Comparison of ENCODE assay signal across 24 cellular contexts in genomic region chr3:45923755-45924154, GRCh38. TPM values are rescaled to one million over a fixed set of nuclear protein-coding genes. Genes with fewer than 3 reads are reported as not detected.
DNase-seq lines count a peak whose midpoint lies in the region; ATAC-seq and TF ChIP-seq lines count a peak whose summit lies in the region.
"Had no signal": no experiment of that assay in that cellular context is flagged by ENCODE, and none has a peak within 500 bp of the region (broad histone marks: within the 10 kb centered on the region; RNA-seq: fewer than 3 reads in every experiment).

No MANE protein-coding gene starts in this region.

- peaks cover 10% of the 10 kb centered on the region for H3K4me1 Mint-ChIP-seq in activated CD8-positive, alpha-beta T cell treated with anti-CD3 and anti-CD28 coated beads for 36 hours (ENCODE audit: low read depth)
- H3K4me1 Mint-ChIP-seq in activated CD8-positive, alpha-beta T cell treated with anti-CD3 and anti-CD28 coated beads, Interleukin-2, amount 10 ng/mL, durations not matched to agents 7 days and 5 days (ENCODE audit: low read depth): peaks cover 14% of the 10 kb centered on the region

- peak; percentile 18 for DNase-seq in activated CD8-positive, alpha-beta T cell treated with anti-CD3 and anti-CD28 coated beads for 36 hours
- no peak for DNase-seq in activated CD8-positive, alpha-beta T cell treated with anti-CD3 and anti-CD28 coated beads, Interleukin-2, amount 10 ng/mL, durations not matched to agents 7 days and 5 days
- DNase-seq in PC-3 (peak; percentile 78), epithelial cell of esophagus (ENCODE audit: low read depth) (peak; percentile 39), skeletal muscle cell (ENCODE audit: low read depth) (peak; percentile 19), germinal center (ENCODE audit: low spot score) (no peak), uterus (no peak)
- DNase-seq: activated CD4-positive, alpha-beta T cell treated with anti-CD3 and anti-CD28 coated beads, Interleukin-2, amount 50 U/mL, for 1 hour; aorta; COR-L47; effector CD4-positive, alpha-beta T cell; H7; islet precursor cell; NCI-H2029; NCI-H69; occipital lobe; RPMI8226; stomach had no signal

- H3K27me3 ChIP-seq in PC-3 (ENCODE audit: low read length) (no peaks in the 10 kb centered on the region), uterus (no peaks in the 10 kb centered on the region)
- H3K27me3 ChIP-seq: stomach, vagina had no signal

- no peaks in the 10 kb centered on the region for H3F3A ChIP-seq in PC-3 (ENCODE audit: low read length, unreplicated experiment)

- H3K27ac Mint-ChIP-seq in activated CD8-positive, alpha-beta T cell treated with anti-CD3 and anti-CD28 coated beads for 36 hours: no peak overlapping the region
- H3K27ac Mint-ChIP-seq in activated CD8-positive, alpha-beta T cell treated with anti-CD3 and anti-CD28 coated beads, Interleukin-2, amount 10 ng/mL, durations not matched to agents 7 days and 5 days: no peak overlapping the region
- H3K27ac Mint-ChIP-seq: activated T-helper 2 cell treated with anti-CD3 and anti-CD28 coated beads, Interferon-gamma antibody, Interleukin-2, Interleukin-4, amounts not matched to agents 10 μg/mL and 5 μg/mL and 100 μg/mL, durations not matched to agents 14 hours and 24 hours and 36 hours; T-helper 1 cell treated with Interleukin-12 subunit alpha and Interleukin-12 subunit beta and Interleukin-4 antibody, amounts not matched to agents 30 μg/mL and 1 μg/mL, for 36 hours had no signal

- no peaks in the 10 kb centered on the region for H4K20me1 ChIP-seq in PC-3 (ENCODE audit: low read length)

- POLR2A ChIA-PET in activated CD8-positive, alpha-beta T cell treated with anti-CD3 and anti-CD28 coated beads for 36 hours (lab: Charles Lee): interaction anchor here (0.7 to 1.1 kb wide), 2 partner anchors 11 to 77 kb away, joined by 3 read pairs; no protein-coding TSS in a partner anchor
- POLR2A ChIA-PET in activated CD8-positive, alpha-beta T cell treated with anti-CD3 and anti-CD28 coated beads, Interleukin-2, amount 10 ng/mL, durations not matched to agents 7 days and 5 days (lab: Charles Lee): interaction anchor here (1.3 kb wide), 1 partner anchor 15 kb away, joined by 3 read pairs; no protein-coding TSS in a partner anchor
- POLR2A ChIA-PET in PC-3 (lab: Charles Lee; ENCODE audit: unreplicated experiment): no interaction called here

- no peaks in the 10 kb centered on the region for H3K9me2 ChIP-seq in PC-3 (replicated peaks; ENCODE audit: low read length)

- no peak overlapping the region for H3K4me2 ChIP-seq in PC-3 (ENCODE audit: low read length)
- H3K4me2 ChIP-seq: smooth muscle cell had no signal

- intact Hi-C loops in activated CD8-positive, alpha-beta T cell treated with anti-CD3 and anti-CD28 coated beads for 36 hours (cut with micrococcal nuclease): no loop called here
- intact Hi-C loops in PC-3 (cut with micrococcal nuclease) (no loop called here), uterus (cut with DNase I; ENCODE audit: low total_unique reads) (no loop called here)

- peaks cover 54% of the 10 kb centered on the region for H3K36me3 Mint-ChIP-seq in activated CD8-positive, alpha-beta T cell treated with anti-CD3 and anti-CD28 coated beads for 36 hours (ENCODE audit: low read depth)
- H3K36me3 Mint-ChIP-seq in activated CD8-positive, alpha-beta T cell treated with anti-CD3 and anti-CD28 coated beads, Interleukin-2, amount 10 ng/mL, durations not matched to agents 7 days and 5 days (ENCODE audit: low read depth): peaks cover 69% of the 10 kb centered on the region

- H3K27ac ChIP-seq in PC-3 (ENCODE audit: low read length): no peak overlapping the region
- H3K27ac ChIP-seq in uterus: no peak overlapping the region
- H3K27ac ChIP-seq: stomach, vagina had no signal

- H3K79me2 ChIP-seq in PC-3 (ENCODE audit: low read length): no peaks in the 10 kb centered on the region

- no peak overlapping the region for H3K4me3 Mint-ChIP-seq in activated CD8-positive, alpha-beta T cell treated with anti-CD3 and anti-CD28 coated beads for 36 hours
- no peak overlapping the region for H3K4me3 Mint-ChIP-seq in activated CD8-positive, alpha-beta T cell treated with anti-CD3 and anti-CD28 coated beads, Interleukin-2, amount 10 ng/mL, durations not matched to agents 7 days and 5 days
- H3K4me3 Mint-ChIP-seq: T-helper 1 cell treated with Interleukin-12 subunit alpha and Interleukin-12 subunit beta and Interleukin-4 antibody, amounts not matched to agents 30 μg/mL and 1 μg/mL, for 36 hours had no signal

- H3K4me1 ChIP-seq in PC-3 (ENCODE audit: insufficient read depth, low read length) (no peaks in the 10 kb centered on the region), uterus (no peaks in the 10 kb centered on the region)
- H3K4me1 ChIP-seq: stomach, vagina had no signal

- H3K4me3 ChIP-seq in PC-3 (ENCODE audit: low read length) (no peak overlapping the region), epithelial cell of esophagus (ENCODE audit: low read length) (no peak overlapping the region), skeletal muscle cell (ENCODE audit: low read depth, low read length) (no peak overlapping the region), uterus (no peak overlapping the region)
- H3K4me3 ChIP-seq: smooth muscle cell, stomach, vagina had no signal

- no peaks in the 10 kb centered on the region for H3K9me3 Mint-ChIP-seq in activated CD8-positive, alpha-beta T cell treated with anti-CD3 and anti-CD28 coated beads for 36 hours
- no peaks in the 10 kb centered on the region for H3K9me3 Mint-ChIP-seq in activated CD8-positive, alpha-beta T cell treated with anti-CD3 and anti-CD28 coated beads, Interleukin-2, amount 10 ng/mL, durations not matched to agents 7 days and 5 days (ENCODE audit: insufficient read depth)
- H3K9me3 Mint-ChIP-seq: activated T-helper 2 cell treated with anti-CD3 and anti-CD28 coated beads, Interferon-gamma antibody, Interleukin-2, Interleukin-4, amounts not matched to agents 10 μg/mL and 5 μg/mL and 100 μg/mL, durations not matched to agents 14 hours and 24 hours and 36 hours; T-helper 1 cell treated with Interleukin-12 subunit alpha and Interleukin-12 subunit beta and Interleukin-4 antibody, amounts not matched to agents 30 μg/mL and 1 μg/mL, for 36 hours had no signal

- no peak overlapping the region for H2AFZ ChIP-seq in PC-3 (ENCODE audit: low read length)

- no TSS peak for BruUV-seq in PC-3 (replicated peaks; lab: Mats Ljungman, UMichigan)

- H3K9me3 ChIP-seq in PC-3 (ENCODE audit: low read length): no peaks in the 10 kb centered on the region
- no peaks in the 10 kb centered on the region for H3K9me3 ChIP-seq in uterus
- H3K9me3 ChIP-seq: stomach, vagina had no signal

- ATAC-seq in activated CD8-positive, alpha-beta T cell treated with anti-CD3 and anti-CD28 coated beads for 36 hours: no peak
- no peak for ATAC-seq in activated CD8-positive, alpha-beta T cell treated with anti-CD3 and anti-CD28 coated beads, Interleukin-2, amount 10 ng/mL, durations not matched to agents 7 days and 5 days
- ATAC-seq in PC-3 (peak; percentile 76), GM18520 (IDR thresholded peaks at IDR 0.05; ENCODE audit: unreplicated experiment) (no peak)

- no peak for TF ChIP-seq POLR2A in uterus (IDR thresholded peaks at IDR 0.05)

- H3K27me3 Mint-ChIP-seq in activated CD8-positive, alpha-beta T cell treated with anti-CD3 and anti-CD28 coated beads for 36 hours: no peaks in the 10 kb centered on the region
- no peaks in the 10 kb centered on the region for H3K27me3 Mint-ChIP-seq in activated CD8-positive, alpha-beta T cell treated with anti-CD3 and anti-CD28 coated beads, Interleukin-2, amount 10 ng/mL, durations not matched to agents 7 days and 5 days (ENCODE audit: low read depth)

- H3K36me3 ChIP-seq in PC-3 (ENCODE audit: low read depth, low read length): peaks cover 22% of the 10 kb centered on the region; the same call in 1 of the 2 replicates
- no peaks in the 10 kb centered on the region for H3K36me3 ChIP-seq in uterus

- no peak for TF ChIP-seq CTCF in activated CD8-positive, alpha-beta T cell treated with anti-CD3 and anti-CD28 coated beads for 36 hours (IDR thresholded peaks at IDR 0.05)
- TF ChIP-seq CTCF in PC-3 (conservative IDR thresholded peaks at IDR 0.05; ENCODE audit: low read depth, low read length): no peak
- TF ChIP-seq CTCF in epithelial cell of esophagus (IDR thresholded peaks at IDR 0.05; ENCODE audit: insufficient read depth, low read depth, low read length, missing control alignments): no peak
- TF ChIP-seq CTCF in uterus (IDR thresholded peaks at IDR 0.05): no peak

- H3K9ac ChIP-seq in PC-3 (ENCODE audit: low read length): no peak overlapping the region

- CTCF ChIA-PET in activated CD8-positive, alpha-beta T cell treated with anti-CD3 and anti-CD28 coated beads for 36 hours (lab: Charles Lee): interaction anchor here (35.9 kb wide), 1 partner anchor 159 kb away, joined by 656 read pairs; no protein-coding TSS in a partner anchor
- CTCF ChIA-PET in activated CD8-positive, alpha-beta T cell treated with anti-CD3 and anti-CD28 coated beads, Interleukin-2, amount 10 ng/mL, durations not matched to agents 7 days and 5 days (lab: Charles Lee): interaction anchor here (3.9 kb wide), 1 partner anchor 155 kb away, joined by 21 read pairs; no protein-coding TSS in a partner anchor
- CTCF ChIA-PET in PC-3 (lab: Charles Lee): no interaction called here

RNA-seq across cellular contexts. Expression of gene CXCR6, which starts 19.5 kb away (rescaled TPM):
- total RNA-seq in activated CD8-positive, alpha-beta T cell treated with anti-CD3 and anti-CD28 coated beads for 36 hours: 1 to 10 TPM; 3.2 to 3.4 TPM
- total RNA-seq in activated CD8-positive, alpha-beta T cell treated with anti-CD3 and anti-CD28 coated beads, Interleukin-2, amount 10 ng/mL, durations not matched to agents 7 days and 5 days: 10 to 100 TPM; 26.5 to 27.6 TPM
- total RNA-seq in PC-3 (2014; rRNA removed): not detected in 2 replicates
- 1 to 10 TPM in 1 of 4 donors, under 1 TPM in 2, not detected in 1; 0.48 to 8.7 (median 0.76) TPM for total RNA-seq in uterus
- total RNA-seq: glomerular endothelial cell, H7, occipital lobe had no signal

RNA-seq across cellular contexts. Expression of gene CCR9, which starts 37.4 kb away (rescaled TPM):
- under 1 TPM; 0.20 TPM for total RNA-seq in activated CD8-positive, alpha-beta T cell treated with anti-CD3 and anti-CD28 coated beads for 36 hours
- under 1 TPM in 1 of 2 experiments, not detected in 1; 0.08 TPM for total RNA-seq in activated CD8-positive, alpha-beta T cell treated with anti-CD3 and anti-CD28 coated beads, Interleukin-2, amount 10 ng/mL, durations not matched to agents 7 days and 5 days
- total RNA-seq in PC-3 (2014; rRNA removed): not detected in 2 replicates
- total RNA-seq in uterus: under 1 TPM in 1 of 4 donors, not detected in 3; 0.14 TPM
- total RNA-seq: activated T-helper 2 cell treated with anti-CD3 and anti-CD28 coated beads, Interferon-gamma antibody, Interleukin-2, Interleukin-4, amounts not matched to agents 10 μg/mL and 5 μg/mL and 100 μg/mL, durations not matched to agents 14 hours and 24 hours and 36 hours; aorta; glomerular endothelial cell; H7; smooth muscle cell; vagina had no signal

Comparison
In these comparisons a context has a peak if more than half of its experiments do, and no peak if none do; other contexts are left out.
1. DNase-seq: peak in activated CD8-positive, alpha-beta T cell treated with anti-CD3 and anti-CD28 coated beads for 36 hours (single experiment), PC-3 (single experiment), epithelial cell of esophagus (single experiment) and skeletal muscle cell (single experiment); none in activated CD8-positive, alpha-beta T cell treated with anti-CD3 and anti-CD28 coated beads, Interleukin-2, amount 10 ng/mL, durations not matched to agents 7 days and 5 days (single experiment), germinal center (single experiment) and uterus (0 of 2).